Comparison of ENCODE assay signal across 8 cellular contexts in genomic region chr10:71967958-71968357, GRCh38. TPM values are rescaled to one million over a fixed set of nuclear protein-coding genes. Genes with fewer than 3 reads are reported as not detected.
A peak's percentile ranks its signal among the peaks of the same experiment; 100 is the strongest.
DNase-seq lines count a peak whose midpoint lies in the region; TF ChIP-seq lines count a peak whose summit lies in the region.
"Not testable (repeated sequence)": the region's sequence is repeated elsewhere in the genome, so short reads cannot be mapped to it uniquely, and the experiment has no call there.
"Had no signal": no experiment of that assay in that cellular context is flagged by ENCODE, and none has a peak within 500 bp of the region (broad histone marks: within the 10 kb centered on the region; RNA-seq: fewer than 3 reads in every experiment).

No MANE protein-coding gene starts in this region.

- not testable (repeated sequence) for TF ChIP-seq CTCF in brain (conservative IDR thresholded peaks at IDR 0.05); sigmoid colon (IDR thresholded peaks at IDR 0.05)

- not testable (repeated sequence) for H3K9me3 Mint-ChIP-seq in brain

- peaks cover 33% of the 10 kb centered on the region for H3K36me3 ChIP-seq in SJSA1
- H3K36me3 ChIP-seq in sigmoid colon: not testable (repeated sequence)

- not testable (repeated sequence) for H3K36me3 Mint-ChIP-seq in brain

- not testable (repeated sequence) for H3K9me3 ChIP-seq in SJSA1 (replicated peaks); sigmoid colon

- H3K27ac Mint-ChIP-seq in brain: peak overlapping the region; percentile 70 to 98 (median 92)

- TF ChIP-seq POLR2A in sigmoid colon (IDR thresholded peaks at IDR 0.05): not testable (repeated sequence)

- TF ChIP-seq EP300 in sigmoid colon (IDR thresholded peaks at IDR 0.05): not testable (repeated sequence)

- not testable (repeated sequence) for H3K4me3 ChIP-seq in SJSA1, sigmoid colon

- peak overlapping the region; percentile 32 to 100 (median 80) for H3K4me3 Mint-ChIP-seq in brain

- DNase-seq in ELR (ENCODE audit: low read depth): peak; percentile 25
- DNase-seq in M059J (ENCODE audit: low read depth): peak; percentile 60
- DNase-seq in SJSA1 (ENCODE audit: low read depth in 1 of 2, low spot score in 2 of 2): not testable (repeated sequence)
- DNase-seq in glomerular visceral epithelial cell (ENCODE audit: extremely low spot score): peak; percentile 80
- peak; percentile 37 for DNase-seq in mucosa of gallbladder (ENCODE audit: low spot score)
- DNase-seq in sigmoid colon: peak; percentile 28

- intact Hi-C loops in sigmoid colon (cut with DNase I): not testable (repeated sequence)

- 34 to 72% methylated on average over 8 of the region's 8 CpGs for WGBS in sigmoid colon, 2 donors

- H3K27me3 ChIP-seq in SJSA1 (replicated peaks); sigmoid colon: not testable (repeated sequence)

- H3K27ac ChIP-seq in SJSA1: peak overlapping the region; percentile 39
- H3K27ac ChIP-seq in sigmoid colon: peak overlapping the region in 1 of 4 donors; percentile 92

- H3K4me1 ChIP-seq in SJSA1 (replicated peaks) (peaks cover 66% of the 10 kb centered on the region), sigmoid colon (peaks cover 0 to 89% (median 82%) of the 10 kb centered on the region in 4 donors)

- H3K27me3 Mint-ChIP-seq in brain: peaks cover 10% of the 10 kb centered on the region

- peaks cover 87% of the 10 kb centered on the region for H3K4me1 Mint-ChIP-seq in brain

RNA-seq across cellular contexts. Expression of gene CHST3, which starts 3.8 kb away (rescaled TPM):
- total RNA-seq in M059J (2014; rRNA removed; shearing (Covaris generic)): 12.3 and 22.4 TPM in 2 replicates
- 15.8 and 27.4 TPM in 2 replicates for total RNA-seq in SJSA1 (2014; rRNA removed; shearing (Covaris generic))
- polyA plus RNA-seq in brain (ENCODE audit: insufficient read depth, low read depth, low replicate concordance) (11.4 TPM), sigmoid colon (1 to 10 TPM in 1 of 3 donors, under 1 TPM in 2; 0.23 to 3.6 (median 0.60) TPM)
- total RNA-seq in mucosa of gallbladder (10.3 TPM), sigmoid colon (10 to 100 TPM; 12.8 to 25.5 (median 16.5) TPM)
- total RNA-seq: CD4-positive, alpha-beta memory T cell had no signal
- polyA plus RNA-seq: CD4-positive, alpha-beta memory T cell had no signal
